15 cellular contexts compared by ENCODE assay signal in genomic region chr9:786405-786804, GRCh38. TPM values are rescaled to one million over a fixed set of nuclear protein-coding genes. Genes with fewer than 3 reads are reported as not detected.
DNase-seq lines count a peak whose midpoint lies in the region; ATAC-seq and TF ChIP-seq lines count a peak whose summit lies in the region.
"Had no signal": no experiment of that assay in that cellular context is flagged by ENCODE, and none has a peak within 500 bp of the region (broad histone marks: within the 10 kb centered on the region; RNA-seq: fewer than 3 reads in every experiment).

No MANE protein-coding gene starts in this region.

- peak overlapping the region; percentile 92 for H3K27ac Mint-ChIP-seq in type B pancreatic cell
- H3K27ac Mint-ChIP-seq: CD4-positive, CD25-positive, alpha-beta regulatory T cell; HFFc6 had no signal

- H3K27me3 ChIP-seq in BLaER1 (no peaks in the 10 kb centered on the region), Loucy (ENCODE audit: insufficient read depth, low read length, poor library complexity, severe bottlenecking) (no peaks in the 10 kb centered on the region), left lung (no peaks in the 10 kb centered on the region)
- H3K27me3 ChIP-seq: BLaER1 treated with 17β-estradiol and CSF1 and Interleukin-3, amounts not matched to agents 10 nM and 100 nM had no signal

- H3K27ac ChIP-seq in BLaER1, result no peak overlapping the region
- no peak overlapping the region for H3K27ac ChIP-seq in left lung
- H3K27ac ChIP-seq: BLaER1 treated with 17β-estradiol and CSF1 and Interleukin-3, amounts not matched to agents 10 nM and 100 nM had no signal

- no peaks in the 10 kb centered on the region for H3K27me3 Mint-ChIP-seq in type B pancreatic cell

- H3K4me1 Mint-ChIP-seq in type B pancreatic cell (ENCODE audit: unreplicated experiment), result peaks cover 10% of the 10 kb centered on the region
- H3K4me1 Mint-ChIP-seq: CD4-positive, CD25-positive, alpha-beta regulatory T cell had no signal

- H3K36me3 Mint-ChIP-seq in type B pancreatic cell, result no peaks in the 10 kb centered on the region
- H3K36me3 Mint-ChIP-seq: CD4-positive, CD25-positive, alpha-beta regulatory T cell had no signal

- H3K79me2 ChIP-seq in Loucy (ENCODE audit: insufficient read depth, low read length), result no peaks in the 10 kb centered on the region

- H3K36me3 ChIP-seq in BLaER1 (no peaks in the 10 kb centered on the region), Loucy (ENCODE audit: insufficient read depth, low read length) (no peaks in the 10 kb centered on the region), left lung (no peaks in the 10 kb centered on the region)
- H3K36me3 ChIP-seq: BLaER1 treated with 17β-estradiol and CSF1 and Interleukin-3, amounts not matched to agents 10 nM and 100 nM had no signal

- H3K4me2 ChIP-seq in BLaER1 (peak overlapping the region; percentile 1; the same call in 1 of the 2 replicates), Loucy (ENCODE audit: low read depth, low read length, poor library complexity, severe bottlenecking) (no peak overlapping the region)

- peak; percentile 58 for ATAC-seq in left lung
- no peak for ATAC-seq in GM18511 (IDR thresholded peaks at IDR 0.05; ENCODE audit: unreplicated experiment)

- H3K9me2 ChIP-seq in Loucy (replicated peaks; ENCODE audit: low read depth, low read length), result no peaks in the 10 kb centered on the region

- H3K4me3 Mint-ChIP-seq in type B pancreatic cell, result no peak overlapping the region
- H3K4me3 Mint-ChIP-seq: CD4-positive, CD25-positive, alpha-beta regulatory T cell; HFFc6 had no signal

- no peak overlapping the region for H3K9ac ChIP-seq in BLaER1
- no peak overlapping the region for H3K9ac ChIP-seq in Loucy (ENCODE audit: low read depth, low read length, poor library complexity, severe bottlenecking)
- H3K9ac ChIP-seq: BLaER1 treated with 17β-estradiol and CSF1 and Interleukin-3, amounts not matched to agents 10 nM and 100 nM had no signal

- DNase-seq in left lung (no peak), type B pancreatic cell (ENCODE audit: extremely low spot score, unreplicated experiment) (no peak), NCI-H128 (lab: John Stamatoyannopoulos, UW; ENCODE audit: unreplicated experiment) (no peak), GM10266 (ENCODE audit: extremely low spot score) (no peak)
- DNase-seq: 8988T; AML-193; CD4-positive, CD25-positive, alpha-beta regulatory T cell; DMS79; HCEC 1CT; HFFc6 had no signal

- H3K4me1 ChIP-seq in BLaER1 (peaks cover 12% of the 10 kb centered on the region), Loucy (ENCODE audit: insufficient read depth, low read length, poor library complexity, severe bottlenecking) (peaks cover 6% of the 10 kb centered on the region), left lung (no peaks in the 10 kb centered on the region)

- TF ChIP-seq CTCF in Loucy (conservative IDR thresholded peaks at IDR 0.05; ENCODE audit: low read length), result no peak
- no peak for TF ChIP-seq CTCF in left lung (IDR thresholded peaks at IDR 0.05)
- TF ChIP-seq CTCF in type B pancreatic cell (conservative IDR thresholded peaks at IDR 0.05), result no peak
- no peak for TF ChIP-seq CTCF in GM10266 (IDR thresholded peaks at IDR 0.05; ENCODE audit: control insufficient read depth, insufficient read depth, low read depth, missing control alignments)

- peak overlapping the region; percentile 7 for H2AFZ ChIP-seq in Loucy (ENCODE audit: low read length)

- intact Hi-C loops in left lung (cut with DNase I), result no loop called here

- no peaks in the 10 kb centered on the region for H3K9me3 ChIP-seq in BLaER1
- H3K9me3 ChIP-seq in Loucy (ENCODE audit: insufficient read depth, low read depth, low read length), result no peaks in the 10 kb centered on the region
- no peaks in the 10 kb centered on the region for H3K9me3 ChIP-seq in left lung
- H3K9me3 ChIP-seq: BLaER1 treated with 17β-estradiol and CSF1 and Interleukin-3, amounts not matched to agents 10 nM and 100 nM had no signal

- no peaks in the 10 kb centered on the region for H3F3A ChIP-seq in Loucy (ENCODE audit: low read depth)

- H4K20me1 ChIP-seq in BLaER1 (no peaks in the 10 kb centered on the region), Loucy (ENCODE audit: insufficient read depth, low read length, poor library complexity, severe bottlenecking) (no peaks in the 10 kb centered on the region)
- H4K20me1 ChIP-seq: BLaER1 treated with 17β-estradiol and CSF1 and Interleukin-3, amounts not matched to agents 10 nM and 100 nM had no signal

- H3K9me3 Mint-ChIP-seq in type B pancreatic cell, result no peaks in the 10 kb centered on the region
- H3K9me3 Mint-ChIP-seq: CD4-positive, CD25-positive, alpha-beta regulatory T cell; HFFc6 had no signal

- H3K4me3 ChIP-seq in BLaER1, result no peak overlapping the region
- no peak overlapping the region for H3K4me3 ChIP-seq in Loucy (ENCODE audit: low read length, poor library complexity, severe bottlenecking)
- no peak overlapping the region for H3K4me3 ChIP-seq in left lung
- H3K4me3 ChIP-seq: BLaER1 treated with 17β-estradiol and CSF1 and Interleukin-3, amounts not matched to agents 10 nM and 100 nM had no signal

RNA-seq across cellular contexts. Expression of gene DMRT1, which starts 55.1 kb away (rescaled TPM):
- total RNA-seq in left lung, result not detected
- not detected in 2 replicates for total RNA-seq in type B pancreatic cell (ENCODE audit: low replicate concordance)
- total RNA-seq: CD4-positive, CD25-positive, alpha-beta regulatory T cell; H4; HFFc6 had no signal
